Comparison of ENCODE assay signal across 7 cellular contexts in the genomic region with DNA sequence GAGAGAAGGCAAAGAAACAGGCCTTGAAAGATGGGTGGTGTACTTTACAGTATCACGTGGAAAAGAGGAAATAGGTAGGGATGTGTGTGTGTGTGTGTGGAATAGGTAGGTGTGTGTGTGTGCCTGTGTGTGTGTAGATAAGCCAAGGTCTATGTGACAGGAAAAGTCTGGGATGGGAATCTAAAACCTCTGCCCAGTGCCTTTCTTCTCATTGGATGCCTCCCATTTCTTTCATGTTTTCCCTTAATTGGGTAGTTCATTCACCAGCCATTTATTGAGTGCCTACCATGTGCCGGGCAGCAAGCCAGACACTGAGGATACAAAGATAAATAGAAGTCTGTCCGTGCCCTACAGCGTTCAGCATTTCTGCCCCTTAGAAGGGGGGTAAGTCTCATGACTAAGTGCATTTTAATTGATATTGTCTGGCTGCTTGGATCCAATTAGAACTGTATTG. TPM values are rescaled to one million over a fixed set of nuclear protein-coding genes. Genes with fewer than 3 reads are reported as not detected.
DNase-seq lines count a peak whose midpoint lies in the region; ATAC-seq and TF ChIP-seq lines count a peak whose summit lies in the region.

No MANE protein-coding gene starts in this region.

- no peak for TF ChIP-seq CTCF in WERI-Rb-1 (IDR thresholded peaks at IDR 0.05; ENCODE audit: low read depth, low read length)
- no peak for TF ChIP-seq CTCF in foreskin keratinocyte (conservative IDR thresholded peaks at IDR 0.05)

- ATAC-seq in foreskin keratinocyte = no peak

- peaks cover 8% of the 10 kb centered on the region; the same call in 1 of the 2 replicates for H3K36me3 ChIP-seq in WERI-Rb-1

- H3K27ac ChIP-seq in WERI-Rb-1 (no peak overlapping the region), foreskin keratinocyte (peak overlapping the region; percentile 54)

- peak overlapping the region; percentile 96 for H3K4me3 ChIP-seq in WERI-Rb-1 (ENCODE audit: low read depth, low read length)

- H3K27me3 ChIP-seq in WERI-Rb-1 (ENCODE audit: insufficient read depth, low read depth, severe bottlenecking) (no peaks in the 10 kb centered on the region), foreskin keratinocyte (no peaks in the 10 kb centered on the region)

- no peaks in the 10 kb centered on the region for H3K9me3 ChIP-seq in WERI-Rb-1 (ENCODE audit: severe bottlenecking)

- peak; percentile 18 for DNase-seq in HK-2 (ENCODE audit: unreplicated experiment)
- no peak for DNase-seq in WERI-Rb-1
- peak in 1 of 2 donors; percentile 48 for DNase-seq in foreskin keratinocyte
- DNase-seq in renal cortical epithelial cell (ENCODE audit: low read depth) = peak; percentile 32
- no peak for DNase-seq in NCI-H748 treated with DMSO at 0.1 percent for 48 hours (lab: John Stamatoyannopoulos, UW)
- DNase-seq in activated CD8-positive, alpha-beta memory T cell treated with anti-CD3 and anti-CD28 coated beads, Interleukin-2, amount 50 U/mL, for 48 hours = no peak
- no peak for DNase-seq in NCI-H187 treated with DMSO at 0.1 percent for 48 hours (lab: John Stamatoyannopoulos, UW)

- peaks cover 5% of the 10 kb centered on the region for H3K4me1 ChIP-seq in foreskin keratinocyte

RNA-seq across cellular contexts. Expression of gene URM1, which starts 1.0 kb away (rescaled TPM):
- total RNA-seq in foreskin keratinocyte (35.9 and 36.9 TPM in 2 replicates), renal cortical epithelial cell (21.9 and 43.7 TPM in 2 replicates)
- 67.6 and 70.2 TPM in 2 replicates for polyA plus RNA-seq in foreskin keratinocyte

RNA-seq across cellular contexts. Expression of gene SLC27A4, which starts 31.9 kb away (rescaled TPM):
- total RNA-seq in foreskin keratinocyte (29.5 and 32.8 TPM in 2 replicates), renal cortical epithelial cell (27.6 and 47.5 TPM in 2 replicates)
- polyA plus RNA-seq in foreskin keratinocyte = 28.6 and 34.0 TPM in 2 replicates

RNA-seq across cellular contexts. Expression of gene CERCAM, which starts 48.4 kb away (rescaled TPM):
- total RNA-seq in foreskin keratinocyte = 39.7 and 46.4 TPM in 2 replicates
- polyA plus RNA-seq in foreskin keratinocyte = 41.6 and 54.5 TPM in 2 replicates
- 43.4 and 50.4 TPM in 2 replicates for total RNA-seq in renal cortical epithelial cell

RNA-seq across cellular contexts. Expression of gene COQ4, which starts 49.6 kb away (rescaled TPM):
- total RNA-seq in foreskin keratinocyte (29.2 and 33.5 TPM in 2 replicates), renal cortical epithelial cell (35.5 and 38.2 TPM in 2 replicates)
- polyA plus RNA-seq in foreskin keratinocyte = 35.8 and 38.3 TPM in 2 replicates

RNA-seq across cellular contexts. Expression of gene TRUB2, which starts 50.0 kb away (rescaled TPM):
- total RNA-seq in foreskin keratinocyte = 24.6 and 26.0 TPM in 2 replicates
- 23.8 and 26.3 TPM in 2 replicates for polyA plus RNA-seq in foreskin keratinocyte
- total RNA-seq in renal cortical epithelial cell = 15.2 and 17.4 TPM in 2 replicates

Comparison
In these comparisons a context has a peak if more than half of its experiments do, and no peak if none do; other contexts are left out.
1. DNase-seq: peak in HK-2 (single experiment) and renal cortical epithelial cell (single experiment); none in WERI-Rb-1 (single experiment), NCI-H748 treated with DMSO at 0.1 percent for 48 hours (single experiment), activated CD8-positive, alpha-beta memory T cell treated with anti-CD3 and anti-CD28 coated beads, Interleukin-2, amount 50 U/mL, for 48 hours (single experiment) and NCI-H187 treated with DMSO at 0.1 percent for 48 hours (single experiment).